17 cellular contexts compared by ENCODE assay signal in the genomic region with DNA sequence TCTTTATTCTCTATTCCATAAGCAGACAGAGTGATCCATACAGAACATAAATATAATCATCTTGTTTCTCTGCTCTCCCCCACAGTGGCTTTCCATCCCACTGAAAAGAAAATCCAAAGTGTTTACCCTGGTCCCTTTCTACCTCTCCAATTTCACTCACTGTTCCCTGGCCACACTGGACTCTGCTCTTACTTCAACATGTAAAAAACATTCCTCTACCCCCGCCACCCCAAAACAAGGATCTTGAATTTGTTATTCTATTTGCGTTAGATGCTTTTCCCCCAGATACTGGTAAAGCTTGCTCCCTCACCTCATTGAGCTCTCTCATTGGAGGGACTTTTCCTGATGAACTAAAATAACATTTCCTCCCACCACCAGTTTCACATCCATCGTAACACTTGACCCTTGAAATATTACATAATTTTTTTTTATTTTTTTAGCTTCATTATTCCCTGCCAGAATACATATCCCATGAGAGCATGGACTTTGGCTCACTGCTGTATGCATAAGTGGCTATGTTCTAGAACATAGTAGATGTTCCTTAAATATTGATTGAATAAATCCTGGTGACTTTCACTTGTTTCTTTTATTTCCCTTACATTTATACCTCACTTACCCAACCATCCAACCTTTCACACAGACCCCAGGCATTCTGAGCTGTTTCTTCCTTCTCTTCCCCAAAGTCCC.
DNase-seq lines count a peak whose midpoint lies in the region; ATAC-seq and TF ChIP-seq lines count a peak whose summit lies in the region.
"Had no signal": no experiment of that assay in that cellular context is flagged by ENCODE, and none has a peak within 500 bp of the region (broad histone marks: within the 10 kb centered on the region; RNA-seq: fewer than 3 reads in every experiment).

No MANE protein-coding gene starts in this region.

- no peaks in the 10 kb centered on the region for H3F3A ChIP-seq in MM.1S (ENCODE audit: insufficient read depth, low read length)

- H3K79me2 ChIP-seq in MM.1S (ENCODE audit: low read length), result no peaks in the 10 kb centered on the region

- H4K20me1 ChIP-seq in MM.1S (ENCODE audit: insufficient read depth, low read length), result no peaks in the 10 kb centered on the region
- H4K20me1 ChIP-seq: BLaER1 had no signal

- no peaks in the 10 kb centered on the region for H3K9me3 ChIP-seq in MM.1S (replicated peaks; ENCODE audit: insufficient read depth, low read length)
- H3K9me3 ChIP-seq: BLaER1, Caco-2 had no signal

- H3K36me3 Mint-ChIP-seq in neural crest cell (ENCODE audit: low read depth), result no peaks in the 10 kb centered on the region
- H3K36me3 Mint-ChIP-seq: CD4-positive, CD25-positive, alpha-beta regulatory T cell; CD8-positive, alpha-beta T cell had no signal

- no peaks in the 10 kb centered on the region for H3K9me2 ChIP-seq in MM.1S (replicated peaks; ENCODE audit: insufficient read depth, low read length)

- no peak for TF ChIP-seq CTCF in MM.1S (IDR thresholded peaks at IDR 0.05; ENCODE audit: low read length)
- TF ChIP-seq CTCF in neural crest cell (conservative IDR thresholded peaks at IDR 0.05), result no peak

- no peaks in the 10 kb centered on the region for H3K4me1 ChIP-seq in MM.1S (ENCODE audit: low read length)
- H3K4me1 ChIP-seq: BLaER1, Caco-2 had no signal

- peak; percentile 69 for ATAC-seq in left lobe of liver
- no peak for ATAC-seq in GM21825 (IDR thresholded peaks at IDR 0.05; ENCODE audit: unreplicated experiment)
- ATAC-seq: CD8-positive, alpha-beta T cell; HCT116 had no signal

- no peaks in the 10 kb centered on the region for H3K36me3 ChIP-seq in MM.1S (replicated peaks; ENCODE audit: insufficient read depth, low read length)
- H3K36me3 ChIP-seq: BLaER1 had no signal

- no peaks in the 10 kb centered on the region for H3K27me3 ChIP-seq in MM.1S (replicated peaks; ENCODE audit: insufficient read depth, low read length)
- H3K27me3 ChIP-seq: BLaER1 had no signal

- H3K4me1 Mint-ChIP-seq in neural crest cell, result no peaks in the 10 kb centered on the region
- H3K4me1 Mint-ChIP-seq: B cell; CD4-positive, CD25-positive, alpha-beta regulatory T cell; H9 had no signal

- H2AFZ ChIP-seq in MM.1S (ENCODE audit: low read length), result no peak overlapping the region
- H2AFZ ChIP-seq: GM23248 had no signal

- no peak overlapping the region for H3K9ac ChIP-seq in MM.1S (ENCODE audit: low read length)
- H3K9ac ChIP-seq: BLaER1, GM23248 had no signal

- H3K4me2 ChIP-seq in MM.1S (ENCODE audit: low read depth, low read length), result peak overlapping the region; percentile 9
- H3K4me2 ChIP-seq: BLaER1 had no signal

- H3K27me3 Mint-ChIP-seq in neural crest cell (ENCODE audit: low read depth), result no peaks in the 10 kb centered on the region
- H3K27me3 Mint-ChIP-seq: B cell; CD4-positive, CD25-positive, alpha-beta regulatory T cell had no signal

- no peak for DNase-seq in MM.1S
- no peak for DNase-seq in left lobe of liver (ENCODE audit: low spot score)
- no peak for DNase-seq in neural crest cell (ENCODE audit: low read depth, low spot score)
- no peak for DNase-seq in NK-92 treated with Interleukin-12 subunit alpha and Interleukin-12 subunit beta, amount 100 ng/mL, for 24 hours (lab: John Stamatoyannopoulos, UW)
- DNase-seq in T-helper 2 cell, result no peak
- DNase-seq: Caco-2; CD4-positive, CD25-positive, alpha-beta regulatory T cell; CD8-positive, alpha-beta T cell; DMS153; DND-41; GM23248; H9 had no signal

- no peak overlapping the region for H3K4me3 Mint-ChIP-seq in neural crest cell
- H3K4me3 Mint-ChIP-seq: B cell; CD4-positive, CD25-positive, alpha-beta regulatory T cell; CD8-positive, alpha-beta T cell; H9 had no signal

- H3K27ac ChIP-seq in MM.1S (ENCODE audit: low read length), result no peak overlapping the region
- H3K27ac ChIP-seq: BLaER1, C4-2B, GM23248 had no signal

- peaks cover 2% of the 10 kb centered on the region for H3K9me3 Mint-ChIP-seq in neural crest cell
- H3K9me3 Mint-ChIP-seq: CD8-positive, alpha-beta T cell; H9 had no signal

- H3K4me3 ChIP-seq in MM.1S (ENCODE audit: low read length), result no peak overlapping the region
- H3K4me3 ChIP-seq: BLaER1, GM23248 had no signal

- peak overlapping the region; percentile 14 for H3K27ac Mint-ChIP-seq in neural crest cell (ENCODE audit: unreplicated experiment)
- H3K27ac Mint-ChIP-seq: B cell; CD4-positive, CD25-positive, alpha-beta regulatory T cell; CD8-positive, alpha-beta T cell; H9 had no signal
